In the genomic region with DNA sequence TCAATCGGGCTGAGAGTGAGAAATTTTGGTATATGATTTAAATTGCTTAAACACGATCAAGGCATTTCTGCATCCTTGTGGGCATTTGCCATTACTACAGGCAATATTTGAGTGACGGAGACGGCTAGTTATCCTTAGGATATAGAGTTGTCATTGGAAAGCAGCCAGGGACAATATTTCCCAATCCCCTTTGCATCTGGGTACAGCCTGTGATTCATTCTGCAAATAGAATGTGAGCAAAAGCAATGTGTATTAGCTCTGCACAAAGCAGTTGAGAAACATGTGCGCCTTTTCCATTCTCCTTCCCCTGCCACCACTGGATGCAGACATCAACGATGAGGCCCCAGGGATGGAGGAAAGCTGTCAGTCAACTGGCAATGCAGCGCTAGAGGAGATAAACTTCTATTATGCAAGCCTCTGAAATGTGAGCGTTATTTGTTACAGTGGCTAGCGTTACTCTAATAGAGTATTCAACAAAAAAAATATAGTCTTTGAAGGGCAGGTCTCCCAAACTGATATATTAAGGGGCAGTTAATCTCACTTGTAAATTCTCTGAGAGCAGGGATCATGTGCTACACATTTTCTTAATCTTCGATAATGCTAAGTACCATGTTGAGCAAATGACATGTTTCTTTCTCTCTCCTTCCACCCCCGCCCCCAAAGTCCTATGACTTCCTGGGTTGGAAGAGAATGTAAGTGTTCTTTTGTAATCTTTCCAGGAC, we compare ENCODE assay signal across 1 cellular context.
TF ChIP-seq lines count a peak whose summit lies in the region.

No MANE protein-coding gene starts in this region.

TF ChIP-seq in HepG2, 621 proteins besides CTCF, POLR2A, EP300 and RAD21 (continued from another document and continues in another):
- TF ChIP-seq, protein P1, sequence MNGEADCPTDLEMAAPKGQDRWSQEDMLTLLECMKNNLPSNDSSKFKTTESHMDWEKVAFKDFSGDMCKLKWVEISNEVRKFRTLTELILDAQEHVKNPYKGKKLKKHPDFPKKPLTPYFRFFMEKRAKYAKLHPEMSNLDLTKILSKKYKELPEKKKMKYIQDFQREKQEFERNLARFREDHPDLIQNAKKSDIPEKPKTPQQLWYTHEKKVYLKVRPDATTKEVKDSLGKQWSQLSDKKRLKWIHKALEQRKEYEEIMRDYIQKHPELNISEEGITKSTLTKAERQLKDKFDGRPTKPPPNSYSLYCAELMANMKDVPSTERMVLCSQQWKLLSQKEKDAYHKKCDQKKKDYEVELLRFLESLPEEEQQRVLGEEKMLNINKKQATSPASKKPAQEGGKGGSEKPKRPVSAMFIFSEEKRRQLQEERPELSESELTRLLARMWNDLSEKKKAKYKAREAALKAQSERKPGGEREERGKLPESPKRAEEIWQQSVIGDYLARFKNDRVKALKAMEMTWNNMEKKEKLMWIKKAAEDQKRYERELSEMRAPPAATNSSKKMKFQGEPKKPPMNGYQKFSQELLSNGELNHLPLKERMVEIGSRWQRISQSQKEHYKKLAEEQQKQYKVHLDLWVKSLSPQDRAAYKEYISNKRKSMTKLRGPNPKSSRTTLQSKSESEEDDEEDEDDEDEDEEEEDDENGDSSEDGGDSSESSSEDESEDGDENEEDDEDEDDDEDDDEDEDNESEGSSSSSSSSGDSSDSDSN (CRISPR knock-in tag; IDR thresholded peaks at IDR 0.05), result peak; percentile 64
- no peak for TF ChIP-seq CSRNP1 (CRISPR knock-in tag; IDR thresholded peaks at IDR 0.05)
- peak; percentile 88; the same call in 1 of the 2 replicates for TF ChIP-seq ZNF639 (CRISPR knock-in tag; conservative IDR thresholded peaks at IDR 0.05)
- peak; percentile 75 for TF ChIP-seq FOXC1 (CRISPR knock-in tag; IDR thresholded peaks at IDR 0.05; ENCODE audit: borderline replicate concordance)
- TF ChIP-seq CENPX (CRISPR knock-in tag; IDR thresholded peaks at IDR 0.05), result no peak
- TF ChIP-seq ZNF367 (CRISPR knock-in tag; IDR thresholded peaks at IDR 0.05; ENCODE audit: borderline replicate concordance), result no peak
- peak; percentile 97 for TF ChIP-seq ZBTB3 (CRISPR knock-in tag; IDR thresholded peaks at IDR 0.05; ENCODE audit: borderline replicate concordance, low read depth)
- TF ChIP-seq FOXJ3 (CRISPR knock-in tag; IDR thresholded peaks at IDR 0.05; ENCODE audit: borderline replicate concordance), result peak; percentile 98
- TF ChIP-seq SIX4 (CRISPR knock-in tag; IDR thresholded peaks at IDR 0.05), result peak; percentile 92
- TF ChIP-seq, protein P2, sequence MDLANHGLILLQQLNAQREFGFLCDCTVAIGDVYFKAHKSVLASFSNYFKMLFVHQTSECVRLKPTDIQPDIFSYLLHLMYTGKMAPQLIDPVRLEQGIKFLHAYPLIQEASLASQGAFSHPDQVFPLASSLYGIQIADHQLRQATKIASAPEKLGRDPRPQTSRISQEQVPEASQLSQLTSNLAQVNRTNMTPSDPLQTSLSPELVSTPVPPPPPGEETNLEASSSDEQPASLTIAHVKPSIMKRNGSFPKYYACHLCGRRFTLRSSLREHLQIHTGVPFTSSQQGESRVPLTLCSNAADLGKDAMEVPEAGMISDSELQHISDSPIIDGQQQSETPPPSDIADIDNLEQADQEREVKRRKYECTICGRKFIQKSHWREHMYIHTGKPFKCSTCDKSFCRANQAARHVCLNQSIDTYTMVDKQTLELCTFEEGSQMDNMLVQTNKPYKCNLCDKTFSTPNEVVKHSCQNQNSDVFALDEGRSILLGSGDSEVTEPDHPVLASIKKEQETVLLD (CRISPR knock-in tag; IDR thresholded peaks at IDR 0.05; ENCODE audit: low read depth), result peak; percentile 55; the same call in 1 of the 2 replicates
- TF ChIP-seq, protein P3, sequence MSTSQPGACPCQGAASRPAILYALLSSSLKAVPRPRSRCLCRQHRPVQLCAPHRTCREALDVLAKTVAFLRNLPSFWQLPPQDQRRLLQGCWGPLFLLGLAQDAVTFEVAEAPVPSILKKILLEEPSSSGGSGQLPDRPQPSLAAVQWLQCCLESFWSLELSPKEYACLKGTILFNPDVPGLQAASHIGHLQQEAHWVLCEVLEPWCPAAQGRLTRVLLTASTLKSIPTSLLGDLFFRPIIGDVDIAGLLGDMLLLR (CRISPR knock-in tag; IDR thresholded peaks at IDR 0.05), result no peak
- TF ChIP-seq SALL1 (CRISPR knock-in tag; IDR thresholded peaks at IDR 0.05), result peak; percentile 100
- TF ChIP-seq DZIP1 (CRISPR knock-in tag; IDR thresholded peaks at IDR 0.05), result no peak
- peak; percentile 74; the same call in 1 of the 2 replicates for TF ChIP-seq DDIT3 (CRISPR knock-in tag; IDR thresholded peaks at IDR 0.05)
- 0 out of 2 replicates have a peak, but pooled peaks have one; percentile 33 for TF ChIP-seq ZFP36L2 (CRISPR knock-in tag; IDR thresholded peaks at IDR 0.05)
- TF ChIP-seq IKZF4 (CRISPR knock-in tag; IDR thresholded peaks at IDR 0.05; ENCODE audit: borderline replicate concordance, low read depth, not compliant biosample characterization), result peak; percentile 74
- TF ChIP-seq, protein P4, sequence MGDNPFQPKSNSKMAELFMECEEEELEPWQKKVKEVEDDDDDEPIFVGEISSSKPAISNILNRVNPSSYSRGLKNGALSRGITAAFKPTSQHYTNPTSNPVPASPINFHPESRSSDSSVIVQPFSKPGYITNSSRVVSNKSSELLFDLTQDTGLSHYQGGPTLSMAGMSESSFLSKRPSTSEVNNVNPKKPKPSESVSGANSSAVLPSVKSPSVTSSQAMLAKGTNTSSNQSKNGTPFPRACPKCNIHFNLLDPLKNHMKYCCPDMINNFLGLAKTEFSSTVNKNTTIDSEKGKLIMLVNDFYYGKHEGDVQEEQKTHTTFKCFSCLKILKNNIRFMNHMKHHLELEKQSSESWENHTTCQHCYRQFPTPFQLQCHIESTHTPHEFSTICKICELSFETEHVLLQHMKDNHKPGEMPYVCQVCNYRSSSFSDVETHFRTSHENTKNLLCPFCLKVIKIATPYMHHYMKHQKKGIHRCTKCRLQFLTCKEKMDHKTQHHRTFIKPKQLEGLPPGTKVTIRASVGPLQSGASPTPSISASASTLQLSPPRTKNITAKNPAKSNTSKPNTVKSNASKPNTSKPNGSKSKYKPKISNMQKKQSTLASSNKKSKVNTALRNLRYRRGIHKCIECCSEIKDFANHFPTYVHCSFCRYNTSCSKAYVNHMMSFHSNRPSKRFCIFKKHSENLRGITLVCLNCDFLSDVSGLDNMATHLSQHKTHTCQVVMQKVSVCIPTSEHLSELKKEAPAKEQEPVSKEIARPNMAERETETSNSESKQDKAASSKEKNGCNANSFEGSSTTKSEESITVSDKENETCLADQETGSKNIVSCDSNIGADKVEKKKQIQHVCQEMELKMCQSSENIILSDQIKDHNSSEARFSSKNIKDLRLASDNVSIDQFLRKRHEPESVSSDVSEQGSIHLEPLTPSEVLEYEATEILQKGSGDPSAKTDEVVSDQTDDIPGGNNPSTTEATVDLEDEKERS (CRISPR knock-in tag; IDR thresholded peaks at IDR 0.05), result peak; percentile 96
- TF ChIP-seq IRF2 (CRISPR knock-in tag; IDR thresholded peaks at IDR 0.05), result peak; percentile 99
- TF ChIP-seq SP140L (CRISPR knock-in tag; IDR thresholded peaks at IDR 0.05; ENCODE audit: borderline replicate concordance), result peak; percentile 99
- TF ChIP-seq XBP1 (CRISPR knock-in tag; IDR thresholded peaks at IDR 0.05), result no peak
- peak; percentile 9; the same call in 1 of the 2 replicates for TF ChIP-seq ZNF121 (CRISPR knock-in tag; IDR thresholded peaks at IDR 0.05)
- peak; percentile 96 for TF ChIP-seq MXD4 (CRISPR knock-in tag; IDR thresholded peaks at IDR 0.05)
- no peak for TF ChIP-seq THAP9 (CRISPR knock-in tag; IDR thresholded peaks at IDR 0.05; ENCODE audit: borderline replicate concordance)
- no peak for TF ChIP-seq NFRKB (IDR thresholded peaks at IDR 0.05)
- TF ChIP-seq ZNF737 (CRISPR knock-in tag; IDR thresholded peaks at IDR 0.05; ENCODE audit: borderline replicate concordance), result no peak
- no peak for TF ChIP-seq TIGD3 (CRISPR knock-in tag; IDR thresholded peaks at IDR 0.05; ENCODE audit: borderline replicate concordance)
- no peak for TF ChIP-seq SP2 (CRISPR knock-in tag; IDR thresholded peaks at IDR 0.05)
- no peak for TF ChIP-seq ZNF30 (CRISPR knock-in tag; IDR thresholded peaks at IDR 0.05)
- peak; percentile 99 for TF ChIP-seq ZNF644 (CRISPR knock-in tag; IDR thresholded peaks at IDR 0.05; ENCODE audit: low read depth)
- TF ChIP-seq, protein P5, sequence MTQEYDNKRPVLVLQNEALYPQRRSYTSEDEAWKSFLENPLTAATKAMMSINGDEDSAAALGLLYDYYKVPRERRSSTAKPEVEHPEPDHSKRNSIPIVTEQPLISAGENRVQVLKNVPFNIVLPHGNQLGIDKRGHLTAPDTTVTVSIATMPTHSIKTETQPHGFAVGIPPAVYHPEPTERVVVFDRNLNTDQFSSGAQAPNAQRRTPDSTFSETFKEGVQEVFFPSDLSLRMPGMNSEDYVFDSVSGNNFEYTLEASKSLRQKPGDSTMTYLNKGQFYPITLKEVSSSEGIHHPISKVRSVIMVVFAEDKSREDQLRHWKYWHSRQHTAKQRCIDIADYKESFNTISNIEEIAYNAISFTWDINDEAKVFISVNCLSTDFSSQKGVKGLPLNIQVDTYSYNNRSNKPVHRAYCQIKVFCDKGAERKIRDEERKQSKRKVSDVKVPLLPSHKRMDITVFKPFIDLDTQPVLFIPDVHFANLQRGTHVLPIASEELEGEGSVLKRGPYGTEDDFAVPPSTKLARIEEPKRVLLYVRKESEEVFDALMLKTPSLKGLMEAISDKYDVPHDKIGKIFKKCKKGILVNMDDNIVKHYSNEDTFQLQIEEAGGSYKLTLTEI (CRISPR knock-in tag; conservative IDR thresholded peaks at IDR 0.05), result no peak
- TF ChIP-seq ZNF256 (CRISPR knock-in tag; conservative IDR thresholded peaks at IDR 0.05), result peak; percentile 91; the same call in 1 of the 2 replicates
- no peak for TF ChIP-seq ZNF883 (CRISPR knock-in tag; IDR thresholded peaks at IDR 0.05; ENCODE audit: not compliant biosample characterization)
- TF ChIP-seq HNRNPUL1 (IDR thresholded peaks at IDR 0.05; ENCODE audit: low read depth, low read length), result no peak
